Comparison of ENCODE assay signal across 1 cellular context in genomic region chr18:35041752-35042379, GRCh38.
TF ChIP-seq lines count a peak whose summit lies in the region.

No MANE protein-coding gene starts in this region.

TF ChIP-seq in HepG2, 621 proteins besides CTCF, POLR2A, EP300 and RAD21 (continued from another document and continues in another):
- TF ChIP-seq ZNF639 (CRISPR knock-in tag; conservative IDR thresholded peaks at IDR 0.05) (no peak), TIGD3 (CRISPR knock-in tag; IDR thresholded peaks at IDR 0.05; ENCODE audit: borderline replicate concordance) (no peak), FLYWCH1 (CRISPR knock-in tag; IDR thresholded peaks at IDR 0.05) (no peak), ZMAT3 (CRISPR knock-in tag; conservative IDR thresholded peaks at IDR 0.05) (no peak), RFXANK (CRISPR knock-in tag; IDR thresholded peaks at IDR 0.05) (no peak), THAP8 (CRISPR knock-in tag; IDR thresholded peaks at IDR 0.05; ENCODE audit: borderline replicate concordance) (no peak), SP4 (CRISPR knock-in tag; IDR thresholded peaks at IDR 0.05) (no peak), MEIS1 (CRISPR knock-in tag; IDR thresholded peaks at IDR 0.05; ENCODE audit: borderline replicate concordance) (no peak), CENPT (CRISPR knock-in tag; IDR thresholded peaks at IDR 0.05; ENCODE audit: low read depth) (0 out of 2 replicates have a peak, but pooled peaks have one; percentile 17), MED8 (CRISPR knock-in tag; IDR thresholded peaks at IDR 0.05; ENCODE audit: insufficient replicate concordance) (no peak), NR2C2 (CRISPR knock-in tag; IDR thresholded peaks at IDR 0.05; ENCODE audit: borderline replicate concordance) (peak; percentile 19; the same call in 1 of the 2 replicates), MXD1 (CRISPR knock-in tag; IDR thresholded peaks at IDR 0.05) (no peak), ZNF142 (CRISPR knock-in tag; IDR thresholded peaks at IDR 0.05) (0 out of 2 replicates have a peak, but pooled peaks have one; percentile 10), SMYD3 (CRISPR knock-in tag; IDR thresholded peaks at IDR 0.05) (0 out of 2 replicates have a peak, but pooled peaks have one; percentile 50), ZNF143 (CRISPR knock-in tag; IDR thresholded peaks at IDR 0.05) (no peak), ZBTB49 (CRISPR knock-in tag; IDR thresholded peaks at IDR 0.05; ENCODE audit: borderline replicate concordance) (no peak), ZSCAN22 (CRISPR knock-in tag; IDR thresholded peaks at IDR 0.05) (0 out of 2 replicates have a peak, but pooled peaks have one; percentile 10), ZFP91 (CRISPR knock-in tag; IDR thresholded peaks at IDR 0.05; ENCODE audit: borderline replicate concordance) (peak; percentile 55; the same call in 1 of the 2 replicates), ZNF225 (CRISPR knock-in tag; IDR thresholded peaks at IDR 0.05) (no peak), DMTF1 (CRISPR knock-in tag; IDR thresholded peaks at IDR 0.05) (no peak), SUZ12 (IDR thresholded peaks at IDR 0.05; ENCODE audit: low read depth, low read length) (no peak), ZNF276 (CRISPR knock-in tag; IDR thresholded peaks at IDR 0.05; ENCODE audit: low read depth) (0 out of 2 replicates have a peak, but pooled peaks have one; percentile 7), ZNF580 (CRISPR knock-in tag; IDR thresholded peaks at IDR 0.05; ENCODE audit: borderline replicate concordance, low read depth) (no peak), NR3C1 (CRISPR knock-in tag; IDR thresholded peaks at IDR 0.05) (no peak), NAIF1 (CRISPR knock-in tag; IDR thresholded peaks at IDR 0.05; ENCODE audit: borderline replicate concordance) (no peak), RFX1 (IDR thresholded peaks at IDR 0.05) (no peak), ZNF33A (CRISPR knock-in tag; IDR thresholded peaks at IDR 0.05; ENCODE audit: borderline replicate concordance) (no peak), TGIF2 (CRISPR knock-in tag; IDR thresholded peaks at IDR 0.05) (0 out of 2 replicates have a peak, but pooled peaks have one; percentile 49), ZNF205 (CRISPR knock-in tag; IDR thresholded peaks at IDR 0.05) (no peak), ZNF468 (CRISPR knock-in tag; IDR thresholded peaks at IDR 0.05) (0 out of 2 replicates have a peak, but pooled peaks have one; percentile 43), SMARCC2 (IDR thresholded peaks at IDR 0.05) (no peak), STAT5B (CRISPR knock-in tag; IDR thresholded peaks at IDR 0.05) (no peak), HOXA9 (CRISPR knock-in tag; IDR thresholded peaks at IDR 0.05; ENCODE audit: borderline replicate concordance) (no peak), ZNF652 (CRISPR knock-in tag; IDR thresholded peaks at IDR 0.05; ENCODE audit: borderline replicate concordance, low read depth) (no peak), ATF5 (CRISPR knock-in tag; IDR thresholded peaks at IDR 0.05; ENCODE audit: low read depth) (no peak), ZFP36L2 (CRISPR knock-in tag; IDR thresholded peaks at IDR 0.05) (no peak), GMEB1 (CRISPR knock-in tag; IDR thresholded peaks at IDR 0.05; ENCODE audit: borderline replicate concordance) (no peak), TARDBP (CRISPR knock-in tag; IDR thresholded peaks at IDR 0.05) (0 out of 2 replicates have a peak, but pooled peaks have one; percentile 1)
